In genomic region chr22:50192056-50192824, GRCh38 we compare ENCODE assay signal across 11 cellular contexts. TPM values are rescaled to one million over a fixed set of nuclear protein-coding genes. Genes with fewer than 3 reads are reported as not detected.
DNase-seq lines count a peak whose midpoint lies in the region; ATAC-seq, FAIRE-seq and TF ChIP-seq lines count a peak whose summit lies in the region.
"Had no signal": no experiment of that assay in that cellular context is flagged by ENCODE, and none has a peak within 500 bp of the region (broad histone marks: within the 10 kb centered on the region; RNA-seq: fewer than 3 reads in every experiment).

No MANE protein-coding gene starts in this region.

- H3K56ac ChIP-seq in H1 (replicated peaks; ENCODE audit: insufficient read length, low read depth, low read length), result no peak overlapping the region

- H3K4me3 ChIP-seq in OCI-LY3 (ENCODE audit: low read length), result peak overlapping the region; percentile 75
- H3K4me3 ChIP-seq in H1 (ENCODE audit: extremely low read depth in 1 of 4, insufficient read depth in 2 of 4, low read depth in 3 of 4, low read length in 4 of 4), result no peak overlapping the region
- no peak overlapping the region for H3K4me3 ChIP-seq in smooth muscle cell
- H3K4me3 ChIP-seq: A549, adrenal gland had no signal

- TF ChIP-seq EP300 in H1 (IDR thresholded peaks at IDR 0.05; ENCODE audit: borderline replicate concordance in 1 of 2, low read depth in 2 of 2, low read length in 2 of 2), result no peak

- H3K36me3 Mint-ChIP-seq in T-helper 1 cell treated with Interleukin-12 subunit alpha and Interleukin-12 subunit beta and Interleukin-4 antibody, amounts not matched to agents 30 μg/mL and 1 μg/mL, for 36 hours (ENCODE audit: low read depth), result peaks cover 11% of the 10 kb centered on the region

- no peak for FAIRE-seq in H1 (lab: Jason Lieb, UNC)
- FAIRE-seq: A549 had no signal

- no peak for TF ChIP-seq POLR2A in H1 (IDR thresholded peaks at IDR 0.05; ENCODE audit: control extremely low read depth in 1 of 2, low read depth in 2 of 2, low read length in 2 of 2)

- H3K36me3 ChIP-seq in OCI-LY3 (replicated peaks; ENCODE audit: low read depth, low read length) (peaks cover 13% of the 10 kb centered on the region), H1 (ENCODE audit: control insufficient read depth in 2 of 4, insufficient read depth in 4 of 4, low read length in 3 of 4) (peaks cover 3 to 17% (median 6%) of the 10 kb centered on the region in 4 experiments; a peak in 5 of 8 replicates), smooth muscle cell (ENCODE audit: low read depth) (no peaks in the 10 kb centered on the region)

- 89% methylated on average over 26 of the region's 26 CpGs; no CpG with 5 or more reads in 1 of the 2 experiments for WGBS in H1 (ENCODE audit: extremely low coverage in 1 of 2, insufficient coverage in 1 of 2, insufficient read length in 1 of 2, insufficient replicate concordance in 2 of 2, low coverage in 1 of 2, low lambda C conversion rate in 2 of 2, missing lambda C conversion rate in 1 of 2), 2 experiments
- WGBS in smooth muscle cell (ENCODE audit: low lambda C conversion rate), result 86% methylated on average over 26 of the region's 26 CpGs

- H2AK5ac ChIP-seq in H1 (ENCODE audit: low read depth, low read length), result no peak overlapping the region

- H2AFZ ChIP-seq in OCI-LY3 (ENCODE audit: low read depth, low read length), result no peak overlapping the region
- H2AFZ ChIP-seq in H1 (ENCODE audit: low read length), result no peak overlapping the region
- H2AFZ ChIP-seq in smooth muscle cell (ENCODE audit: low read depth), result no peak overlapping the region

- H3K23me2 ChIP-seq in H1 (ENCODE audit: low read depth, low read length), result no peaks in the 10 kb centered on the region; the same call in 1 of the 2 replicates

- no peak for ATAC-seq in HG03432 (IDR thresholded peaks at IDR 0.05; ENCODE audit: unreplicated experiment)
- ATAC-seq: A549, Panc1 had no signal

- H3K79me2 ChIP-seq in OCI-LY3 (ENCODE audit: low read length), result peaks cover 46% of the 10 kb centered on the region
- peaks cover 0 to 19% of the 10 kb centered on the region in 2 experiments; a peak in 1 of 4 replicates for H3K79me2 ChIP-seq in H1 (ENCODE audit: control insufficient read depth in 1 of 2, insufficient read depth in 2 of 2, low read length in 2 of 2)
- peaks cover 49% of the 10 kb centered on the region for H3K79me2 ChIP-seq in smooth muscle cell (ENCODE audit: low read depth)

- H4K20me1 ChIP-seq in OCI-LY3 (ENCODE audit: insufficient read depth, low read length) (peaks cover 7% of the 10 kb centered on the region), H1 (replicated peaks in 1 of 2; ENCODE audit: control insufficient read depth in 1 of 2, insufficient read depth in 2 of 2, low read length in 2 of 2) (peaks cover 21 to 31% of the 10 kb centered on the region in 2 experiments), smooth muscle cell (ENCODE audit: low read depth) (peaks cover 38% of the 10 kb centered on the region)

- no peak overlapping the region for H2BK15ac ChIP-seq in H1 (ENCODE audit: low read length)

- peak overlapping the region; percentile 97 for H3K27ac Mint-ChIP-seq in T-helper 1 cell treated with Interleukin-12 subunit alpha and Interleukin-12 subunit beta and Interleukin-4 antibody, amounts not matched to agents 30 μg/mL and 1 μg/mL, for 36 hours

- 0 out of 2 replicates have a peak overlapping the region, but pooled peaks have one; percentile 84 for H2BK12ac ChIP-seq in H1 (ENCODE audit: low read depth, low read length)

- no peak overlapping the region for H2BK20ac ChIP-seq in H1 (ENCODE audit: low read length)

- H4K5ac ChIP-seq in H1 (ENCODE audit: insufficient read length, low read depth, low read length), result no peak overlapping the region

- CTCF ChIA-PET in H1 (lab: Charles Lee; ENCODE audit: partially characterized antibody), result interaction anchor here (0.6 to 4.4 kb wide), 5 partner anchors 14 to 58 kb away, joined by 3 to 21 read pairs (median 3); no protein-coding TSS in a partner anchor

- peaks cover 29% of the 10 kb centered on the region for H3K4me1 Mint-ChIP-seq in T-helper 1 cell treated with Interleukin-12 subunit alpha and Interleukin-12 subunit beta and Interleukin-4 antibody, amounts not matched to agents 30 μg/mL and 1 μg/mL, for 36 hours (ENCODE audit: low read depth)

- no peaks in the 10 kb centered on the region for H3K27me3 Mint-ChIP-seq in T-helper 1 cell treated with Interleukin-12 subunit alpha and Interleukin-12 subunit beta and Interleukin-4 antibody, amounts not matched to agents 30 μg/mL and 1 μg/mL, for 36 hours (ENCODE audit: low read depth)

- peak overlapping the region; percentile 71 for H3K4me3 Mint-ChIP-seq in T-helper 1 cell treated with Interleukin-12 subunit alpha and Interleukin-12 subunit beta and Interleukin-4 antibody, amounts not matched to agents 30 μg/mL and 1 μg/mL, for 36 hours

- H2BK120ac ChIP-seq in H1 (replicated peaks; ENCODE audit: low read depth, low read length), result no peak overlapping the region

- H3K27me3 ChIP-seq in OCI-LY3 (ENCODE audit: low read depth, low read length), result no peaks in the 10 kb centered on the region
- H3K27me3 ChIP-seq in H1 (replicated peaks in 1 of 4; ENCODE audit: control insufficient read depth in 3 of 4, extremely low read depth in 1 of 4, insufficient read depth in 3 of 4, low read length in 3 of 4), result no peaks in the 10 kb centered on the region
- H3K27me3 ChIP-seq in smooth muscle cell (ENCODE audit: low read depth), result no peaks in the 10 kb centered on the region
- H3K27me3 ChIP-seq: adrenal gland had no signal

- no peak overlapping the region for H3K4ac ChIP-seq in H1 (replicated peaks; ENCODE audit: insufficient read length, low read depth, low read length)

- TF ChIP-seq RAD21 in H1 (IDR thresholded peaks at IDR 0.05 in 1 of 2, conservative IDR thresholded peaks at IDR 0.05 in 1 of 2; ENCODE audit: low read depth in 2 of 2, low read length in 2 of 2), result no peak

- H3F3A ChIP-seq in smooth muscle cell (ENCODE audit: low read depth), result no peaks in the 10 kb centered on the region

- peak overlapping the region; percentile 36; the same call in 1 of the 2 replicates for H4K8ac ChIP-seq in H1 (ENCODE audit: extremely low read depth, insufficient read depth, low read length)

- no peak overlapping the region; the same call in 1 of the 2 replicates for H2BK5ac ChIP-seq in H1 (ENCODE audit: low read depth, low read length)

- no peak overlapping the region for H3K18ac ChIP-seq in H1 (ENCODE audit: extremely low read depth, low read length)

- DNase-seq in T-helper 1 cell (no peak), H1 (ENCODE audit: low read depth in 1 of 2, low spot score in 2 of 2) (no peak), smooth muscle cell (lab: John Stamatoyannopoulos, UW; ENCODE audit: unreplicated experiment) (no peak), AG20443 (ENCODE audit: low spot score) (no peak), GM13976 (ENCODE audit: low spot score) (no peak)

- H3K14ac ChIP-seq in H1 (ENCODE audit: insufficient read length), result no peak overlapping the region

- H3K27ac ChIP-seq in OCI-LY3 (ENCODE audit: low read length), result peak overlapping the region; percentile 99
- H3K27ac ChIP-seq in H1 (ENCODE audit: low read depth, low read length), result no peak overlapping the region
- peak overlapping the region; percentile 72 for H3K27ac ChIP-seq in smooth muscle cell (ENCODE audit: low read depth)

- H3K4me2 ChIP-seq in OCI-LY3 (ENCODE audit: low read length) (peak overlapping the region; percentile 82), H1 (ENCODE audit: insufficient read depth in 1 of 2, low read depth in 2 of 2, low read length in 2 of 2) (no peak overlapping the region), smooth muscle cell (no peak overlapping the region)
- H3K4me2 ChIP-seq: A549 had no signal

- no peaks in the 10 kb centered on the region for H3K9me3 Mint-ChIP-seq in T-helper 1 cell treated with Interleukin-12 subunit alpha and Interleukin-12 subunit beta and Interleukin-4 antibody, amounts not matched to agents 30 μg/mL and 1 μg/mL, for 36 hours

- H3K9ac ChIP-seq in OCI-LY3 (ENCODE audit: low read length) (peak overlapping the region; percentile 76), H1 (replicated peaks in 1 of 4; ENCODE audit: extremely low read depth in 1 of 4, low read depth in 3 of 4, low read length in 3 of 4) (no peak overlapping the region), smooth muscle cell (ENCODE audit: low read depth) (no peak overlapping the region)

- H3K4me1 ChIP-seq in OCI-LY3 (ENCODE audit: low read length), result peaks cover 60% of the 10 kb centered on the region
- peaks cover 1 to 20% (median 8%) of the 10 kb centered on the region in 4 experiments; a peak in 6 of 7 replicates for H3K4me1 ChIP-seq in H1 (replicated peaks in 1 of 4; ENCODE audit: control insufficient read depth in 3 of 4, insufficient read depth in 4 of 4, low read length in 3 of 4)
- H3K4me1 ChIP-seq in smooth muscle cell (ENCODE audit: low read depth), result peaks cover 13% of the 10 kb centered on the region

- peaks cover 12% of the 10 kb centered on the region for H3K79me1 ChIP-seq in H1 (ENCODE audit: low read depth, low read length)

- in situ Hi-C loops in GM13976 (cut with MboI; ENCODE audit: low sequenced_read_pairs, unreplicated experiment), result no loop called here

- H3K23ac ChIP-seq in H1 (ENCODE audit: insufficient read length), result no peak overlapping the region

- H4K91ac ChIP-seq in H1 (replicated peaks; ENCODE audit: insufficient read length, low read length), result no peak overlapping the region

- POLR2A ChIA-PET in H1 (lab: Charles Lee; ENCODE audit: partially characterized antibody), result interaction anchor here (1.4 kb wide), 1 partner anchor 27 kb away, joined by 3 read pairs; no protein-coding TSS in a partner anchor

- peaks cover 12% of the 10 kb centered on the region; the same call in 1 of the 2 replicates for H3K9me3 ChIP-seq in OCI-LY3 (ENCODE audit: insufficient read depth, low read length)
- H3K9me3 ChIP-seq in H1 (ENCODE audit: insufficient read depth in 2 of 2, low read depth in 1 of 2, low read length in 1 of 2), result no peaks in the 10 kb centered on the region
- no peaks in the 10 kb centered on the region for H3K9me3 ChIP-seq in smooth muscle cell (replicated peaks; ENCODE audit: low read depth)
- H3K9me3 ChIP-seq: A549, adrenal gland had no signal

- TF ChIP-seq CTCF in OCI-LY3 (IDR thresholded peaks at IDR 0.05; ENCODE audit: low read depth, low read length), result no peak
- TF ChIP-seq CTCF in H1 (IDR thresholded peaks at IDR 0.05; ENCODE audit: control extremely low read depth in 1 of 3, insufficient read depth in 1 of 3, low read depth in 1 of 3, low read length in 3 of 3), result no peak
- TF ChIP-seq CTCF in smooth muscle cell (IDR thresholded peaks at IDR 0.05; ENCODE audit: borderline replicate concordance, insufficient read depth, poor library complexity, severe bottlenecking), result no peak
- TF ChIP-seq CTCF in GM13976 (IDR thresholded peaks at IDR 0.05; ENCODE audit: borderline replicate concordance, control extremely low read depth, extremely low read depth, insufficient read depth, missing control alignments), result no peak

RNA-seq across cellular contexts. Expression of gene TRABD, which starts 6.5 kb away (rescaled TPM):
- 57.5 and 60.0 TPM in 2 replicates for total RNA-seq in H1 (2021; fragmentation: NEBNext Ultra II Directional; extraction: Animal tissue kit (Norgen Biotek cat#: 25700))
- polyA plus RNA-seq in H1 (2011; rRNA removed), result 44.2 and 88.8 TPM in 2 replicates
- polyA plus RNA-seq in H1 (2011; cell fraction: cytosol; rRNA removed), result 59.7 TPM
- 170 TPM for polyA plus RNA-seq in H1 (2011; cell fraction: nucleus; rRNA removed)
- 38.3 to 63.0 TPM (median 60.8 TPM) in 4 replicates for polyA plus RNA-seq in H1 (2012, experiment 1 of 2)
- 46.4 TPM for polyA plus RNA-seq in H1 (2012, experiment 2 of 2)
- polyA plus RNA-seq in H1 (2013, experiment 1 of 2), result 46.6 TPM
- 45.5 TPM for polyA plus RNA-seq in H1 (2013, experiment 2 of 2)
- polyA minus RNA-seq in H1 (2011; rRNA and poly(A)+ RNA removed), result 17.2 and 19.0 TPM in 2 replicates
- polyA minus RNA-seq in H1 (2011; cell fraction: cytosol; rRNA and poly(A)+ RNA removed), result 23.3 TPM
- polyA minus RNA-seq in H1 (2011; cell fraction: nucleus; rRNA and poly(A)+ RNA removed), result 30.3 TPM
- total RNA-seq in smooth muscle cell, result 14.0 and 17.8 TPM in 2 replicates
- 56.9 and 58.5 TPM in 2 replicates for polyA plus RNA-seq in smooth muscle cell

RNA-seq across cellular contexts. Expression of gene SELENOO, which starts 8.6 kb away (rescaled TPM):
- total RNA-seq in H1 (2021; fragmentation: NEBNext Ultra II Directional; extraction: Animal tissue kit (Norgen Biotek cat#: 25700)), result 16.8 and 18.6 TPM in 2 replicates
- polyA plus RNA-seq in H1 (2011; rRNA removed) (25.1 and 34.1 TPM in 2 replicates), smooth muscle cell (21.3 and 28.4 TPM in 2 replicates)
- 30.9 TPM for polyA plus RNA-seq in H1 (2011; cell fraction: cytosol; rRNA removed)
- polyA plus RNA-seq in H1 (2011; cell fraction: nucleus; rRNA removed), result 69.8 TPM
- 12.9 to 24.6 TPM (median 20.6 TPM) in 4 replicates for polyA plus RNA-seq in H1 (2012, experiment 1 of 2)
- 13.2 TPM for polyA plus RNA-seq in H1 (2012, experiment 2 of 2)
- polyA plus RNA-seq in H1 (2013, experiment 1 of 2), result 16.6 TPM
- polyA plus RNA-seq in H1 (2013, experiment 2 of 2), result 14.1 TPM
- polyA minus RNA-seq in H1 (2011; rRNA and poly(A)+ RNA removed), result 6.4 and 7.1 TPM in 2 replicates
- polyA minus RNA-seq in H1 (2011; cell fraction: cytosol; rRNA and poly(A)+ RNA removed), result 6.4 TPM
- 9.8 TPM for polyA minus RNA-seq in H1 (2011; cell fraction: nucleus; rRNA and poly(A)+ RNA removed)
- 9.0 and 16.3 TPM in 2 replicates for total RNA-seq in smooth muscle cell

RNA-seq across cellular contexts. Expression of gene PANX2, which starts 21.7 kb away (rescaled TPM):
- 5.0 and 5.4 TPM in 2 replicates for total RNA-seq in H1 (2021; fragmentation: NEBNext Ultra II Directional; extraction: Animal tissue kit (Norgen Biotek cat#: 25700))
- polyA plus RNA-seq in H1 (2011; rRNA removed) (3.5 and 6.0 TPM in 2 replicates), smooth muscle cell (2.5 and 2.9 TPM in 2 replicates)
- polyA plus RNA-seq in H1 (2011; cell fraction: cytosol; rRNA removed), result 4.2 TPM
- polyA plus RNA-seq in H1 (2011; cell fraction: nucleus; rRNA removed), result 8.3 TPM
- polyA plus RNA-seq in H1 (2012, experiment 1 of 2), result 3.9 to 6.9 TPM (median 5.9 TPM) in 4 replicates
- polyA plus RNA-seq in H1 (2012, experiment 2 of 2), result 4.1 TPM
- 4.8 TPM for polyA plus RNA-seq in H1 (2013, experiment 1 of 2)
- 5.1 TPM for polyA plus RNA-seq in H1 (2013, experiment 2 of 2)
- 0.78 and 0.91 TPM in 2 replicates for polyA minus RNA-seq in H1 (2011; rRNA and poly(A)+ RNA removed)
- polyA minus RNA-seq in H1 (2011; cell fraction: cytosol; rRNA and poly(A)+ RNA removed), result 2.8 TPM
- 2.8 TPM for polyA minus RNA-seq in H1 (2011; cell fraction: nucleus; rRNA and poly(A)+ RNA removed)
- 5.1 TPM in 2 replicates for total RNA-seq in smooth muscle cell

RNA-seq across cellular contexts. Expression of gene TUBGCP6, which starts 52.6 kb away (rescaled TPM):
- total RNA-seq in H1 (2021; fragmentation: NEBNext Ultra II Directional; extraction: Animal tissue kit (Norgen Biotek cat#: 25700)), result 23.5 and 24.7 TPM in 2 replicates
- polyA plus RNA-seq in H1 (2011; rRNA removed) (24.2 and 33.6 TPM in 2 replicates), smooth muscle cell (22.7 and 26.0 TPM in 2 replicates)
- polyA plus RNA-seq in H1 (2011; cell fraction: cytosol; rRNA removed), result 23.5 TPM
- 176 TPM for polyA plus RNA-seq in H1 (2011; cell fraction: nucleus; rRNA removed)
- 18.5 to 28.4 TPM (median 26.1 TPM) in 4 replicates for polyA plus RNA-seq in H1 (2012, experiment 1 of 2)
- 17.2 TPM for polyA plus RNA-seq in H1 (2012, experiment 2 of 2)
- polyA plus RNA-seq in H1 (2013, experiment 1 of 2), result 14.6 TPM
- polyA plus RNA-seq in H1 (2013, experiment 2 of 2), result 13.0 TPM
- 14.8 and 14.9 TPM in 2 replicates for polyA minus RNA-seq in H1 (2011; rRNA and poly(A)+ RNA removed)
- 13.8 TPM for polyA minus RNA-seq in H1 (2011; cell fraction: cytosol; rRNA and poly(A)+ RNA removed)
- polyA minus RNA-seq in H1 (2011; cell fraction: nucleus; rRNA and poly(A)+ RNA removed), result 34.9 TPM
- total RNA-seq in smooth muscle cell, result 10.0 and 10.6 TPM in 2 replicates

RNA-seq across cellular contexts. Expression of gene HDAC10, which starts 58.8 kb away (rescaled TPM):
- total RNA-seq in H1 (2021; fragmentation: NEBNext Ultra II Directional; extraction: Animal tissue kit (Norgen Biotek cat#: 25700)), result 21.2 and 26.4 TPM in 2 replicates
- polyA plus RNA-seq in H1 (2011; rRNA removed), result 11.2 and 18.8 TPM in 2 replicates
- 11.2 TPM for polyA plus RNA-seq in H1 (2011; cell fraction: cytosol; rRNA removed)
- polyA plus RNA-seq in H1 (2011; cell fraction: nucleus; rRNA removed), result 131 TPM
- polyA plus RNA-seq in H1 (2012, experiment 1 of 2), result 13.3 to 28.3 TPM (median 25.5 TPM) in 4 replicates
- 14.3 TPM for polyA plus RNA-seq in H1 (2012, experiment 2 of 2)
- polyA plus RNA-seq in H1 (2013, experiment 1 of 2), result 11.9 TPM
- 11.8 TPM for polyA plus RNA-seq in H1 (2013, experiment 2 of 2)
- polyA minus RNA-seq in H1 (2011; rRNA and poly(A)+ RNA removed), result 6.1 and 7.2 TPM in 2 replicates
- 11.4 TPM for polyA minus RNA-seq in H1 (2011; cell fraction: cytosol; rRNA and poly(A)+ RNA removed)
- polyA minus RNA-seq in H1 (2011; cell fraction: nucleus; rRNA and poly(A)+ RNA removed), result 34.8 TPM
- 5.1 and 9.5 TPM in 2 replicates for total RNA-seq in smooth muscle cell
- polyA plus RNA-seq in smooth muscle cell, result 12.8 and 15.7 TPM in 2 replicates
